Comparison of ENCODE assay signal across 1 cellular context in the genomic region with DNA sequence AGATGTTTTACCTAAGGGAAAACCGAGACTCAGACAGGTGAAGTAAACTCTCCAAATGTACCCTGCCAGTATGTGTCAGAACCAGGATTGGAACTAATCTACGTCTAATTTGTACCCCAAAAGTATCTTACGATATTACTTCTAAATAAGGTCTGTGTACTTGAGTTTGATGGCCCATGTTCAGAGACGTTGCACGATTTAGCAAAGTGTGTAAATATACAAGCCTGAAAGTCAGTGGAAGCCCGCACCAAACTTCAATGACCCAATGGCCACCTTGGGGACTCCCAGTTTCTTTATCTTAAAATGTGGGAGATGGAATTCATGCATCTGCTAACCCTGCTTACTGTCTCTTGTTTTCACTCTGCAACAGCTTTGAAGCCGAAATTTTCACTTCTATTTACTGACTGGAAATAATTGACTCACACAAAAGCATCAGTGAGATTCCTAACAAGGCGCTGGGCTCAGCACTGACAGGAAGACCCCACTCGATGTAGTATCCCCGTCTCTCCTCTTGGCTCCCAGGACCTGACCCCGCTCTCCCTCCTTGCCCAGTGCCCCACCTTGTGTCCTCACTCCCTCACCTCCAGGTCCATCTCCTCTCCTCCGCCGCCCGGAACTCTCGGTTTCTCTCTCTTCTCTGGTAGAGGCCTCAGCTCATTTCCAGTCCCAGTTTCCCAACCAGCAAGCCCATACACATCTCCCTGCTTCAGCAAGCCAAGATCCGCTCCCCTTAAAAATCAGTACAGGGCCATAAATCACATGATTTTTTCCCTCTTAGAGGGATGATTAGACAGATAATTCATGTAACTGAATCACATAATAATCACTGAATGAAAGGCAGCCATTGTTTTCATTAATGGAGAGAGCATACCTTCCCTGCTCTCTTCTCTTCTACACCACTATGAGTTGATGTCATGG.
TF ChIP-seq lines count a peak whose summit lies in the region.

No MANE protein-coding gene starts in this region.

TF ChIP-seq in GM23338, 12 proteins besides CTCF, POLR2A, EP300 and RAD21:
- TF ChIP-seq, protein P1, sequence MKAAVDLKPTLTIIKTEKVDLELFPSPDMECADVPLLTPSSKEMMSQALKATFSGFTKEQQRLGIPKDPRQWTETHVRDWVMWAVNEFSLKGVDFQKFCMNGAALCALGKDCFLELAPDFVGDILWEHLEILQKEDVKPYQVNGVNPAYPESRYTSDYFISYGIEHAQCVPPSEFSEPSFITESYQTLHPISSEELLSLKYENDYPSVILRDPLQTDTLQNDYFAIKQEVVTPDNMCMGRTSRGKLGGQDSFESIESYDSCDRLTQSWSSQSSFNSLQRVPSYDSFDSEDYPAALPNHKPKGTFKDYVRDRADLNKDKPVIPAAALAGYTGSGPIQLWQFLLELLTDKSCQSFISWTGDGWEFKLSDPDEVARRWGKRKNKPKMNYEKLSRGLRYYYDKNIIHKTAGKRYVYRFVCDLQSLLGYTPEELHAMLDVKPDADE (IDR thresholded peaks at IDR 0.05) = no peak
- TF ChIP-seq CREB1 (CRISPR knock-in tag; IDR thresholded peaks at IDR 0.05; ENCODE audit: low read depth) (no peak), POLR2AphosphoS5 (IDR thresholded peaks at IDR 0.05; ENCODE audit: low read depth) (no peak), NANOG (IDR thresholded peaks at IDR 0.05; ENCODE audit: borderline replicate concordance) (no peak), EZH2phosphoT487 (IDR thresholded peaks at IDR 0.05; ENCODE audit: unreplicated experiment) (no peak), EZH2 (IDR thresholded peaks at IDR 0.05; ENCODE audit: low read depth, unreplicated experiment) (no peak), STAT1 (IDR thresholded peaks at IDR 0.05; ENCODE audit: unreplicated experiment) (no peak), ZNF114 (CRISPR knock-in tag; IDR thresholded peaks at IDR 0.05) (no peak), ZNF331 (CRISPR knock-in tag; IDR thresholded peaks at IDR 0.05; ENCODE audit: low read depth) (no peak), JUNB (IDR thresholded peaks at IDR 0.05; ENCODE audit: unreplicated experiment) (no peak)
- TF ChIP-seq, protein P2, sequence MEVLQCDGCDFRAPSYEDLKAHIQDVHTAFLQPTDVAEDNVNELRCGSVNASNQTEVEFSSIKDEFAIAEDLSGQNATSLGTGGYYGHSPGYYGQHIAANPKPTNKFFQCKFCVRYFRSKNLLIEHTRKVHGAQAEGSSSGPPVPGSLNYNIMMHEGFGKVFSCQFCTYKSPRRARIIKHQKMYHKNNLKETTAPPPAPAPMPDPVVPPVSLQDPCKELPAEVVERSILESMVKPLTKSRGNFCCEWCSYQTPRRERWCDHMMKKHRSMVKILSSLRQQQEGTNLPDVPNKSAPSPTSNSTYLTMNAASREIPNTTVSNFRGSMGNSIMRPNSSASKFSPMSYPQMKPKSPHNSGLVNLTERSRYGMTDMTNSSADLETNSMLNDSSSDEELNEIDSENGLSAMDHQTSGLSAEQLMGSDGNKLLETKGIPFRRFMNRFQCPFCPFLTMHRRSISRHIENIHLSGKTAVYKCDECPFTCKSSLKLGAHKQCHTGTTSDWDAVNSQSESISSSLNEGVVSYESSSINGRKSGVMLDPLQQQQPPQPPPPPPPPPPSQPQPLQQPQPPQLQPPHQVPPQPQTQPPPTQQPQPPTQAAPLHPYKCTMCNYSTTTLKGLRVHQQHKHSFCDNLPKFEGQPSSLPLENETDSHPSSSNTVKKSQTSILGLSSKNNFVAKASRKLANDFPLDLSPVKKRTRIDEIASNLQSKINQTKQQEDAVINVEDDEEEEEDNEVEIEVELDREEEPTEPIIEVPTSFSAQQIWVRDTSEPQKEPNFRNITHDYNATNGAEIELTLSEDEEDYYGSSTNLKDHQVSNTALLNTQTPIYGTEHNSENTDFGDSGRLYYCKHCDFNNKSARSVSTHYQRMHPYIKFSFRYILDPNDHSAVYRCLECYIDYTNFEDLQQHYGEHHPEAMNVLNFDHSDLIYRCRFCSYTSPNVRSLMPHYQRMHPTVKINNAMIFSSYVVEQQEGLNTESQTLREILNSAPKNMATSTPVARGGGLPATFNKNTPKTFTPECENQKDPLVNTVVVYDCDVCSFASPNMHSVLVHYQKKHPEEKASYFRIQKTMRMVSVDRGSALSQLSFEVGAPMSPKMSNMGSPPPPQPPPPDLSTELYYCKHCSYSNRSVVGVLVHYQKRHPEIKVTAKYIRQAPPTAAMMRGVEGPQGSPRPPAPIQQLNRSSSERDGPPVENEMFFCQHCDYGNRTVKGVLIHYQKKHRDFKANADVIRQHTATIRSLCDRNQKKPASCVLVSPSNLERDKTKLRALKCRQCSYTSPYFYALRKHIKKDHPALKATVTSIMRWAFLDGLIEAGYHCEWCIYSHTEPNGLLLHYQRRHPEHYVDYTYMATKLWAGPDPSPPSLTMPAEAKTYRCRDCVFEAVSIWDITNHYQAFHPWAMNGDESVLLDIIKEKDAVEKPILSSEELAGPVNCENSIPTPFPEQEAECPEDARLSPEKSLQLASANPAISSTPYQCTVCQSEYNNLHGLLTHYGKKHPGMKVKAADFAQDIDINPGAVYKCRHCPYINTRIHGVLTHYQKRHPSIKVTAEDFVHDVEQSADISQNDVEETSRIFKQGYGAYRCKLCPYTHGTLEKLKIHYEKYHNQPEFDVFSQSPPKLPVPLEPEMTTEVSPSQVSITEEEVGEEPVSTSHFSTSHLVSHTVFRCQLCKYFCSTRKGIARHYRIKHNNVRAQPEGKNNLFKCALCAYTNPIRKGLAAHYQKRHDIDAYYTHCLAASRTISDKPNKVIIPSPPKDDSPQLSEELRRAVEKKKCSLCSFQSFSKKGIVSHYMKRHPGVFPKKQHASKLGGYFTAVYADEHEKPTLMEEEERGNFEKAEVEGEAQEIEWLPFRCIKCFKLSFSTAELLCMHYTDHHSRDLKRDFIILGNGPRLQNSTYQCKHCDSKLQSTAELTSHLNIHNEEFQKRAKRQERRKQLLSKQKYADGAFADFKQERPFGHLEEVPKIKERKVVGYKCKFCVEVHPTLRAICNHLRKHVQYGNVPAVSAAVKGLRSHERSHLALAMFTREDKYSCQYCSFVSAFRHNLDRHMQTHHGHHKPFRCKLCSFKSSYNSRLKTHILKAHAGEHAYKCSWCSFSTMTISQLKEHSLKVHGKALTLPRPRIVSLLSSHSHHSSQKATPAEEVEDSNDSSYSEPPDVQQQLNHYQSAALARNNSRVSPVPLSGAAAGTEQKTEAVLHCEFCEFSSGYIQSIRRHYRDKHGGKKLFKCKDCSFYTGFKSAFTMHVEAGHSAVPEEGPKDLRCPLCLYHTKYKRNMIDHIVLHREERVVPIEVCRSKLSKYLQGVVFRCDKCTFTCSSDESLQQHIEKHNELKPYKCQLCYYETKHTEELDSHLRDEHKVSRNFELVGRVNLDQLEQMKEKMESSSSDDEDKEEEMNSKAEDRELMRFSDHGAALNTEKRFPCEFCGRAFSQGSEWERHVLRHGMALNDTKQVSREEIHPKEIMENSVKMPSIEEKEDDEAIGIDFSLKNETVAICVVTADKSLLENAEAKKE (CRISPR knock-in tag; IDR thresholded peaks at IDR 0.05) = no peak
- TF ChIP-seq, protein P3, sequence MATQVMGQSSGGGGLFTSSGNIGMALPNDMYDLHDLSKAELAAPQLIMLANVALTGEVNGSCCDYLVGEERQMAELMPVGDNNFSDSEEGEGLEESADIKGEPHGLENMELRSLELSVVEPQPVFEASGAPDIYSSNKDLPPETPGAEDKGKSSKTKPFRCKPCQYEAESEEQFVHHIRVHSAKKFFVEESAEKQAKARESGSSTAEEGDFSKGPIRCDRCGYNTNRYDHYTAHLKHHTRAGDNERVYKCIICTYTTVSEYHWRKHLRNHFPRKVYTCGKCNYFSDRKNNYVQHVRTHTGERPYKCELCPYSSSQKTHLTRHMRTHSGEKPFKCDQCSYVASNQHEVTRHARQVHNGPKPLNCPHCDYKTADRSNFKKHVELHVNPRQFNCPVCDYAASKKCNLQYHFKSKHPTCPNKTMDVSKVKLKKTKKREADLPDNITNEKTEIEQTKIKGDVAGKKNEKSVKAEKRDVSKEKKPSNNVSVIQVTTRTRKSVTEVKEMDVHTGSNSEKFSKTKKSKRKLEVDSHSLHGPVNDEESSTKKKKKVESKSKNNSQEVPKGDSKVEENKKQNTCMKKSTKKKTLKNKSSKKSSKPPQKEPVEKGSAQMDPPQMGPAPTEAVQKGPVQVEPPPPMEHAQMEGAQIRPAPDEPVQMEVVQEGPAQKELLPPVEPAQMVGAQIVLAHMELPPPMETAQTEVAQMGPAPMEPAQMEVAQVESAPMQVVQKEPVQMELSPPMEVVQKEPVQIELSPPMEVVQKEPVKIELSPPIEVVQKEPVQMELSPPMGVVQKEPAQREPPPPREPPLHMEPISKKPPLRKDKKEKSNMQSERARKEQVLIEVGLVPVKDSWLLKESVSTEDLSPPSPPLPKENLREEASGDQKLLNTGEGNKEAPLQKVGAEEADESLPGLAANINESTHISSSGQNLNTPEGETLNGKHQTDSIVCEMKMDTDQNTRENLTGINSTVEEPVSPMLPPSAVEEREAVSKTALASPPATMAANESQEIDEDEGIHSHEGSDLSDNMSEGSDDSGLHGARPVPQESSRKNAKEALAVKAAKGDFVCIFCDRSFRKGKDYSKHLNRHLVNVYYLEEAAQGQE (IDR thresholded peaks at IDR 0.05; ENCODE audit: unreplicated experiment) = no peak
